ENCODE assay signal across 27 cellular contexts in the genomic region with DNA sequence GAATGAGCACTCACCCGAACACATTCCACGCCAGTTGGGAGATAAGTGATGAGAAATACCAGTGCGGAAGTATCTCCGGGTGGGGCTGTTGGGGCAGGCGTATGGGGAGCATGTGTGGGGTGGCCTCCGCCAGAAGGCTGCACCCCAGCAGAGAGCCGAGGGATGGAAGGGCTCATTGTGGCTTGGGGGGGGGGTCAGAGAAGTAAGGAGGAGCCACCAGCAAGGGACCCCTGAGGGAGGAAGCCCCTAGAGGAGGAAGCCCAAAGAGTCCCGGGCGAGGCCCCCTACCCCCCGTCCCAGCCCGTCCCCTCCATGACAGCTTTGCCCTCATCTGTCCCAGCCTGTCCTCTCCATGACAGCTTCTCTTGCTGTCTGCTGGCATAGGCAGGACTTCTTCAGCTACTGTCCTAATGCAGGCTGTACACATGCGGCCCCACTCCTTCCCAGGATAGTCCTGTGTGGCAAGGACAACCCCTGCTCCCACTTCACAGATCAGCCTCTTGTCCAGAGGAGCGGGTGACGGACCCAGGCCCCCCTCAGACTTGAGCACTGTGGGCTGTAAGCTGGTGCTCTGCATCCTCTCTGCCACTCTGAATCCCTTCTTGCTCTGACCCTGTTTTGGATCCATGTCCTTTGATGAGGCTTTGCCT.
DNase-seq lines count a peak whose midpoint lies in the region; TF ChIP-seq lines count a peak whose summit lies in the region.
"Had no signal": no experiment of that assay in that cellular context is flagged by ENCODE, and none has a peak within 500 bp of the region (broad histone marks: within the 10 kb centered on the region; RNA-seq: fewer than 3 reads in every experiment).

No MANE protein-coding gene starts in this region.

- peaks cover 5% of the 10 kb centered on the region for H3K79me1 ChIP-seq in neuronal stem cell (ENCODE audit: low read depth, low read length)

- H3K27ac Mint-ChIP-seq in activated naive CD4-positive, alpha-beta T cell treated with anti-CD3 and anti-CD28 coated beads, Interleukin-2, amount 10 ng/mL, durations not matched to agents 7 days and 5 days: no peak overlapping the region
- H3K27ac Mint-ChIP-seq: CD14-positive monocyte; CD8-positive, alpha-beta memory T cell had no signal

- H3K4me3 ChIP-seq in hepatocyte: no peak overlapping the region
- no peak overlapping the region for H3K4me3 ChIP-seq in neuronal stem cell (ENCODE audit: low read length in 2 of 2)
- H3K4me3 ChIP-seq: GM12878, SJSA1 had no signal

- no peak overlapping the region for H3K4ac ChIP-seq in neuronal stem cell (ENCODE audit: low read length)

- H2BK120ac ChIP-seq in neuronal stem cell (ENCODE audit: low read depth, low read length): no peak overlapping the region

- no peaks in the 10 kb centered on the region for H3K36me3 Mint-ChIP-seq in activated naive CD4-positive, alpha-beta T cell treated with anti-CD3 and anti-CD28 coated beads, Interleukin-2, amount 10 ng/mL, durations not matched to agents 7 days and 5 days
- H3K36me3 Mint-ChIP-seq: CD14-positive monocyte; CD8-positive, alpha-beta memory T cell had no signal

- H3K4me2 ChIP-seq in hepatocyte: no peak overlapping the region
- no peak overlapping the region for H3K4me2 ChIP-seq in neuronal stem cell (ENCODE audit: insufficient read depth, low read length, poor library complexity, severe bottlenecking)

- no peak overlapping the region for H3K23ac ChIP-seq in neuronal stem cell (ENCODE audit: low read depth, low read length, poor library complexity)

- H2AK5ac ChIP-seq in neuronal stem cell (ENCODE audit: low read depth, low read length): no peak overlapping the region

- H3K36me3 ChIP-seq in hepatocyte (replicated peaks; ENCODE audit: insufficient read depth, low read depth) (no peaks in the 10 kb centered on the region), neuronal stem cell (replicated peaks in 1 of 2; ENCODE audit: control insufficient read depth in 2 of 2, insufficient read depth in 2 of 2, low read length in 2 of 2) (no peaks in the 10 kb centered on the region)
- H3K36me3 ChIP-seq: BE2C, SJSA1 had no signal

- no peaks in the 10 kb centered on the region for H3K9me2 ChIP-seq in hepatocyte (replicated peaks; ENCODE audit: insufficient read depth)

- no peak for TF ChIP-seq CTCF in hepatocyte (IDR thresholded peaks at IDR 0.05; ENCODE audit: poor library complexity)

- H3K27me3 Mint-ChIP-seq in activated naive CD4-positive, alpha-beta T cell treated with anti-CD3 and anti-CD28 coated beads, Interleukin-2, amount 10 ng/mL, durations not matched to agents 7 days and 5 days: no peaks in the 10 kb centered on the region

- peak; percentile 1 for DNase-seq in activated naive CD4-positive, alpha-beta T cell treated with anti-CD3 and anti-CD28 coated beads, Interleukin-2, amount 10 ng/mL, durations not matched to agents 7 days and 5 days
- no peak for DNase-seq in activated naive CD4-positive, alpha-beta T cell treated with anti-CD3 and anti-CD28 coated beads, Interleukin-2, amount 50 U/mL, for 16 hours
- DNase-seq in hepatocyte (ENCODE audit: low spot score): peak; percentile 2
- no peak for DNase-seq in neuronal stem cell (ENCODE audit: low spot score)
- no peak for DNase-seq in HK-2 (ENCODE audit: unreplicated experiment)
- no peak for DNase-seq in iPS-NIHi11 (ENCODE audit: low spot score)
- DNase-seq in T-helper 1 cell: no peak
- DNase-seq: 8988T; ACHN; BE2C; DMS 273 treated with DMSO at 0.1 percent for 48 hours; EL; GDM1; MV-4-11; NCI-H1105 treated with DMSO at 0.1 percent for 48 hours; NCI-H146; NCI-H2029; NCI-H446 treated with DMSO at 0.1 percent for 48 hours; NCI-H526; NCI-H82; NK-92 treated with Interleukin-12 subunit alpha and Interleukin-12 subunit beta, amount 100 ng/mL, for 24 hours; PC-3; Right ventricle myocardium superior had no signal

- H3K4me1 Mint-ChIP-seq in activated naive CD4-positive, alpha-beta T cell treated with anti-CD3 and anti-CD28 coated beads, Interleukin-2, amount 10 ng/mL, durations not matched to agents 7 days and 5 days: no peaks in the 10 kb centered on the region
- H3K4me1 Mint-ChIP-seq: CD14-positive monocyte; CD8-positive, alpha-beta memory T cell had no signal

- no peak overlapping the region for H2BK5ac ChIP-seq in neuronal stem cell (ENCODE audit: low read length)

- H3K79me2 ChIP-seq in hepatocyte: no peaks in the 10 kb centered on the region

- H2BK12ac ChIP-seq in neuronal stem cell (ENCODE audit: low read length): no peak overlapping the region

- H3K27ac ChIP-seq in hepatocyte: no peak overlapping the region
- H3K27ac ChIP-seq in neuronal stem cell (replicated peaks; ENCODE audit: low read length): no peak overlapping the region
- H3K27ac ChIP-seq: SJSA1 had no signal

- H2BK15ac ChIP-seq in neuronal stem cell (ENCODE audit: low read length): no peak overlapping the region

- no peaks in the 10 kb centered on the region for H3K9me3 Mint-ChIP-seq in activated naive CD4-positive, alpha-beta T cell treated with anti-CD3 and anti-CD28 coated beads, Interleukin-2, amount 10 ng/mL, durations not matched to agents 7 days and 5 days
- H3K9me3 Mint-ChIP-seq: CD14-positive monocyte; CD8-positive, alpha-beta memory T cell had no signal

- peak overlapping the region; percentile 17 for H3K18ac ChIP-seq in neuronal stem cell (ENCODE audit: low read length)

- H3K4me1 ChIP-seq in hepatocyte (ENCODE audit: insufficient read depth) (no peaks in the 10 kb centered on the region), neuronal stem cell (ENCODE audit: control insufficient read depth in 2 of 2, insufficient read depth in 1 of 2, low read depth in 1 of 2, low read length in 2 of 2) (no peaks in the 10 kb centered on the region)
- H3K4me1 ChIP-seq: BE2C, SJSA1 had no signal

- WGBS in hepatocyte (ENCODE audit: low lambda C conversion rate, missing lambda C conversion rate): 85% methylated on average over 11 of the region's 14 CpGs
- no CpG with 5 or more reads among the region's 14 CpGs for WGBS in neuronal stem cell (ENCODE audit: extremely low coverage in 2 of 2, insufficient read length in 2 of 2, insufficient replicate concordance in 1 of 2), 2 donors

- H2AFZ ChIP-seq in hepatocyte (no peak overlapping the region), neuronal stem cell (ENCODE audit: low read length) (no peak overlapping the region)

- H4K91ac ChIP-seq in neuronal stem cell (ENCODE audit: low read depth, low read length, poor library complexity): no peak overlapping the region

- H4K20me1 ChIP-seq in hepatocyte (ENCODE audit: insufficient read depth, poor library complexity, severe bottlenecking): no peaks in the 10 kb centered on the region

- no peak overlapping the region for H3K9ac ChIP-seq in neuronal stem cell (ENCODE audit: low read depth, low read length, poor library complexity)

- H3K27me3 ChIP-seq in hepatocyte (no peaks in the 10 kb centered on the region), neuronal stem cell (ENCODE audit: control insufficient read depth in 3 of 3, insufficient read depth in 3 of 3, low read depth in 1 of 3, low read length in 3 of 3) (no peaks in the 10 kb centered on the region)
- H3K27me3 ChIP-seq: BE2C, SJSA1 had no signal

- H3K9me3 ChIP-seq in hepatocyte (ENCODE audit: low read depth) (no peaks in the 10 kb centered on the region), neuronal stem cell (replicated peaks in 1 of 2; ENCODE audit: control insufficient read depth in 2 of 2, insufficient read depth in 1 of 2, low read depth in 1 of 2, low read length in 2 of 2) (peaks cover 0 to 44% of the 10 kb centered on the region in 2 donors)
- H3K9me3 ChIP-seq: SJSA1 had no signal

- no peak overlapping the region for H3K4me3 Mint-ChIP-seq in activated naive CD4-positive, alpha-beta T cell treated with anti-CD3 and anti-CD28 coated beads, Interleukin-2, amount 10 ng/mL, durations not matched to agents 7 days and 5 days
- H3K4me3 Mint-ChIP-seq: CD14-positive monocyte had no signal

- CTCF ChIA-PET in activated naive CD4-positive, alpha-beta T cell treated with anti-CD3 and anti-CD28 coated beads, Interleukin-2, amount 10 ng/mL, durations not matched to agents 7 days and 5 days (lab: Charles Lee): no interaction called here

- no peak overlapping the region for H3K14ac ChIP-seq in neuronal stem cell (ENCODE audit: low read length)

- no peak overlapping the region for H4K8ac ChIP-seq in neuronal stem cell (ENCODE audit: low read depth, low read length)

Comparison
In these comparisons a context has a peak if more than half of its experiments do, and no peak if none do; other contexts are left out.
1. DNase-seq: peak in activated naive CD4-positive, alpha-beta T cell treated with anti-CD3 and anti-CD28 coated beads, Interleukin-2, amount 10 ng/mL, durations not matched to agents 7 days and 5 days (single experiment) and hepatocyte (single experiment); none in activated naive CD4-positive, alpha-beta T cell treated with anti-CD3 and anti-CD28 coated beads, Interleukin-2, amount 50 U/mL, for 16 hours (single experiment), neuronal stem cell (single experiment), HK-2 (single experiment), iPS-NIHi11 (single experiment) and T-helper 1 cell (0 of 5).